11 cellular contexts compared by ENCODE assay signal in genomic region chr16:10122546-10122945, GRCh38. TPM values are rescaled to one million over a fixed set of nuclear protein-coding genes. Genes with fewer than 3 reads are reported as not detected.
DNase-seq lines count a peak whose midpoint lies in the region; ATAC-seq and TF ChIP-seq lines count a peak whose summit lies in the region.
"Had no signal": no experiment of that assay in that cellular context is flagged by ENCODE, and none has a peak within 500 bp of the region (broad histone marks: within the 10 kb centered on the region; RNA-seq: fewer than 3 reads in every experiment).

No MANE protein-coding gene starts in this region.

- TF ChIP-seq CTCF in GM10248 (IDR thresholded peaks at IDR 0.05; ENCODE audit: control extremely low read depth, extremely low read depth, low read depth, missing control alignments) (peak; percentile 10), LNCaP clone FGC (IDR thresholded peaks at IDR 0.05; ENCODE audit: control insufficient read depth, extremely low read depth, insufficient read depth) (peak; percentile 32), MCF 10A (IDR thresholded peaks at IDR 0.05; ENCODE audit: unreplicated experiment) (no peak), neural crest cell (conservative IDR thresholded peaks at IDR 0.05) (peak; percentile 64)

- no peak overlapping the region for H3K4me3 Mint-ChIP-seq in MCF 10A (ENCODE audit: unreplicated experiment)
- H3K4me3 Mint-ChIP-seq in neural crest cell = no peak overlapping the region
- H3K4me3 Mint-ChIP-seq: activated CD4-positive, alpha-beta T cell treated with anti-CD3 and anti-CD28 coated beads, Interleukin-2, amount 10 ng/mL, durations not matched to agents 7 days and 5 days; activated naive CD8-positive, alpha-beta T cell treated with anti-CD3 and anti-CD28 coated beads for 36 hours had no signal

- intact Hi-C loops in MCF 10A (cut with micrococcal nuclease) (no loop called here), sciatic nerve (cut with DNase I) (no loop called here)

- peaks cover 42% of the 10 kb centered on the region for H3K9me3 Mint-ChIP-seq in MCF 10A (ENCODE audit: unreplicated experiment)
- H3K9me3 Mint-ChIP-seq in neural crest cell = no peaks in the 10 kb centered on the region
- H3K9me3 Mint-ChIP-seq: activated CD4-positive, alpha-beta T cell treated with anti-CD3 and anti-CD28 coated beads, Interleukin-2, amount 10 ng/mL, durations not matched to agents 7 days and 5 days; activated naive CD8-positive, alpha-beta T cell treated with anti-CD3 and anti-CD28 coated beads for 36 hours had no signal

- no peak for ATAC-seq in sciatic nerve
- ATAC-seq in activated CD4-positive, CD25-positive, alpha-beta regulatory T cell treated with anti-CD3 and anti-CD28 coated beads, Interleukin-2, amount 50 U/mL, for 24 hours = no peak
- ATAC-seq: left lobe of liver had no signal

- H3K4me1 Mint-ChIP-seq in MCF 10A (ENCODE audit: insufficient read depth, unreplicated experiment) = no peaks in the 10 kb centered on the region
- H3K4me1 Mint-ChIP-seq in neural crest cell = peaks cover 10% of the 10 kb centered on the region
- H3K4me1 Mint-ChIP-seq: activated CD4-positive, alpha-beta T cell treated with anti-CD3 and anti-CD28 coated beads, Interleukin-2, amount 10 ng/mL, durations not matched to agents 7 days and 5 days; activated naive CD8-positive, alpha-beta T cell treated with anti-CD3 and anti-CD28 coated beads for 36 hours had no signal

- no peak overlapping the region for H3K27ac Mint-ChIP-seq in MCF 10A (ENCODE audit: low read depth, unreplicated experiment)
- no peak overlapping the region for H3K27ac Mint-ChIP-seq in neural crest cell (ENCODE audit: unreplicated experiment)
- H3K27ac Mint-ChIP-seq: activated CD4-positive, alpha-beta T cell treated with anti-CD3 and anti-CD28 coated beads, Interleukin-2, amount 10 ng/mL, durations not matched to agents 7 days and 5 days; activated naive CD8-positive, alpha-beta T cell treated with anti-CD3 and anti-CD28 coated beads for 36 hours had no signal

- POLR2A ChIA-PET in GM10248 (lab: Yijun Ruan, JAX) (no interaction called here), MCF 10A (lab: Yijun Ruan, JAX) (no interaction called here)

- BruUV-seq in MCF 10A (replicated peaks; lab: Mats Ljungman, UMichigan) = no TSS peak

- CTCF ChIA-PET in GM10248 (lab: Yijun Ruan, JAX) (interaction anchor here (1.5 kb wide), 2 partner anchors 32 to 38 kb away, joined by 3 read pairs; no protein-coding TSS in a partner anchor), MCF 10A (lab: Yijun Ruan, JAX) (interaction anchor here (0.7 kb wide), 1 partner anchor 387 kb away, joined by 3 read pairs; no protein-coding TSS in a partner anchor)

- H3K36me3 Mint-ChIP-seq in MCF 10A (ENCODE audit: insufficient read depth, unreplicated experiment) = no peaks in the 10 kb centered on the region
- H3K36me3 Mint-ChIP-seq in neural crest cell (ENCODE audit: low read depth) = no peaks in the 10 kb centered on the region
- H3K36me3 Mint-ChIP-seq: activated naive CD8-positive, alpha-beta T cell treated with anti-CD3 and anti-CD28 coated beads for 36 hours had no signal

- no peak overlapping the region for H3K4me3 ChIP-seq in LNCaP clone FGC (ENCODE audit: low read depth, low read length)

- H3K27me3 Mint-ChIP-seq in MCF 10A (ENCODE audit: insufficient read depth, unreplicated experiment) (no peaks in the 10 kb centered on the region), neural crest cell (ENCODE audit: low read depth) (peaks cover 68% of the 10 kb centered on the region)

- DNase-seq in GM10248 (ENCODE audit: extremely low spot score) (no peak), LNCaP clone FGC (ENCODE audit: low read depth) (no peak), MCF 10A (ENCODE audit: unreplicated experiment) (peak; percentile 9), neural crest cell (ENCODE audit: low read depth, low spot score) (peak; percentile 6), NOMO-1 (lab: John Stamatoyannopoulos, UW; ENCODE audit: unreplicated experiment in 2 of 2) (no peak), sciatic nerve (ENCODE audit: low spot score) (no peak), NCI-H1694 (lab: John Stamatoyannopoulos, UW) (no peak)
- DNase-seq: activated CD4-positive, alpha-beta T cell treated with anti-CD3 and anti-CD28 coated beads, Interleukin-2, amount 10 ng/mL, durations not matched to agents 7 days and 5 days; activated naive CD8-positive, alpha-beta T cell treated with anti-CD3 and anti-CD28 coated beads for 36 hours had no signal

RNA-seq across cellular contexts. Expression of gene GRIN2A, which starts 59.7 kb away (rescaled TPM):
- total RNA-seq in MCF 10A (2022) (not detected in 2 replicates), neural crest cell (0.09 and 0.48 TPM in 2 replicates), sciatic nerve (0.89 TPM)
- total RNA-seq: activated CD4-positive, alpha-beta T cell treated with anti-CD3 and anti-CD28 coated beads, Interleukin-2, amount 10 ng/mL, durations not matched to agents 7 days and 5 days; activated naive CD8-positive, alpha-beta T cell treated with anti-CD3 and anti-CD28 coated beads for 36 hours had no signal

Comparison
In these comparisons a context has a peak if more than half of its experiments do, and no peak if none do; other contexts are left out.
1. DNase-seq: peak in MCF 10A (single experiment) and neural crest cell (single experiment); none in GM10248 (single experiment), LNCaP clone FGC (single experiment), NOMO-1 (0 of 2), sciatic nerve (single experiment) and NCI-H1694 (single experiment).